Comparison of ENCODE assay signal across 9 cellular contexts in the genomic region with DNA sequence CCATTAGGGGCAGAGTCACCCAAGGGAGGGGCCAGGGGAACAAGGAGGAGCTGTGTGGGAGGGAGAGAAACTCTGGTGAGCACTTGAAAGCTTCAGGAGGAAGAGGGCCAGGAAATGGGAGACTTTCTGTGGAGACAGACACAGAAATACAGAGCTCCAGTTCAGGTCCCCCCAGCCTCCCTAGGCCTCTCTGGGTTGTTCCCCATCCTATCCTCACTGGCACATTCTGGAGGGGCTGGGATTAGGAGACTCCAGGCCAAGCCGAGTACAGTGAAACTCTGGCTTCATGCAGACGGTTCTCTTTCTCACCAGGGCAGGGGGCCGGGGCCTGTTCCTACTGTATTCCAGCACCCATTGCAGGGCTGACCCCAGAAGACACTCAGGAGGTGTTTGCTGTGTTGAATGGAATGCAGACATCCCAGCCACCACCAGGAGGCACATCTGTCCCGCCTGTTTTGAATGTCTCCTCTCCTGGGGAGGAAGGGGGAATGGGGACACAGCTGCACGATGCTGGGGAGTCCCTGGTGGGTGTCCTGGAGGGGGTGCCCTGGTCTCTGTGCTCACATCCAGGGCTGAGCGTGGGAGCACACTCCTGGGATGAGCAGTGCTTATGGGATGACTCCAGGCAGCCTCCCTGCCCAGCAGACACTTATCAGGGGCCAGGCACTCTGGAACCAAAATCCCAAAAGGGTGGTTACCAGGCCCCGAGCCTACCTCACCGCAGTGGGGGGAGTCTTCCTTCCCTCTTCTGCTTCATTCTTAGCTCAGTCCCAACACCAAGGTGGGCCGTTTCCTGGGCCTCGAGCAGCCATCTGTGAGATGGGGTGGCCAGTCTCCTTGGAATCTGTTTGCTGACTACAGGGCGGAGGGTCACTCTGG. TPM values are rescaled to one million over a fixed set of nuclear protein-coding genes. Genes with fewer than 3 reads are reported as not detected.
DNase-seq lines count a peak whose midpoint lies in the region; ATAC-seq, FAIRE-seq and TF ChIP-seq lines count a peak whose summit lies in the region.
"Had no signal": no experiment of that assay in that cellular context is flagged by ENCODE, and none has a peak within 500 bp of the region (broad histone marks: within the 10 kb centered on the region; RNA-seq: fewer than 3 reads in every experiment).

No MANE protein-coding gene starts in this region.

- TF ChIP-seq CTCF in H1 (IDR thresholded peaks at IDR 0.05; ENCODE audit: control extremely low read depth in 1 of 3, insufficient read depth in 1 of 3, low read depth in 1 of 3, low read length in 3 of 3), result peak; percentile 83 to 91 (median 84)
- TF ChIP-seq CTCF in nephron progenitor cell (IDR thresholded peaks at IDR 0.05), result peak; percentile 51

- no peak overlapping the region for H2BK5ac ChIP-seq in H1 (ENCODE audit: low read depth, low read length)

- H4K91ac ChIP-seq in H1 (replicated peaks; ENCODE audit: insufficient read length, low read length), result no peak overlapping the region

- peaks cover 12% of the 10 kb centered on the region for H3K4me1 Mint-ChIP-seq in nephron progenitor cell

- H3K4me3 Mint-ChIP-seq in nephron progenitor cell, result no peak overlapping the region

- H3K9ac ChIP-seq in H1 (replicated peaks in 1 of 4; ENCODE audit: extremely low read depth in 1 of 4, low read depth in 3 of 4, low read length in 3 of 4), result no peak overlapping the region

- no peak overlapping the region for H2AFZ ChIP-seq in H1 (ENCODE audit: low read length)

- CTCF ChIA-PET in H1 (lab: Charles Lee; ENCODE audit: partially characterized antibody), result interaction anchor here (0.6 to 11.3 kb wide), 63 partner anchors 8 to 494 kb away, joined by 3 to 112 read pairs (median 4); a partner anchor contains a TSS

- DNase-seq in GM04504 (ENCODE audit: low read depth) (peak; percentile 12), NAMALWA (ENCODE audit: low spot score) (peak; percentile 44), H1 (ENCODE audit: low read depth in 1 of 2, low spot score in 2 of 2) (peak in 1 of 2 experiments; percentile 66), nephron progenitor cell (peak; percentile 37), NCI-H1930 (lab: John Stamatoyannopoulos, UW) (no peak), ureter (ENCODE audit: low spot score) (no peak), DMS153 treated with DMSO at 0.1 percent for 48 hours (lab: John Stamatoyannopoulos, UW; ENCODE audit: unreplicated experiment) (no peak)

- no peak overlapping the region for H4K5ac ChIP-seq in H1 (ENCODE audit: insufficient read length, low read depth, low read length)

- no peak for FAIRE-seq in H1 (lab: Jason Lieb, UNC)
- FAIRE-seq: islet of Langerhans had no signal

- peak; percentile 73 to 74 for TF ChIP-seq RAD21 in H1 (IDR thresholded peaks at IDR 0.05 in 1 of 2, conservative IDR thresholded peaks at IDR 0.05 in 1 of 2; ENCODE audit: low read depth in 2 of 2, low read length in 2 of 2)

- H3K27me3 Mint-ChIP-seq in nephron progenitor cell (ENCODE audit: low read depth, poor library complexity), result peaks cover 5% of the 10 kb centered on the region

- 80% methylated on average over 11 of the region's 11 CpGs; no CpG with 5 or more reads in 1 of the 2 experiments for WGBS in H1 (ENCODE audit: extremely low coverage in 1 of 2, insufficient coverage in 1 of 2, insufficient read length in 1 of 2, insufficient replicate concordance in 2 of 2, low coverage in 1 of 2, low lambda C conversion rate in 2 of 2, missing lambda C conversion rate in 1 of 2), 2 experiments

- H2BK20ac ChIP-seq in H1 (ENCODE audit: low read length), result no peak overlapping the region

- no peaks in the 10 kb centered on the region; the same call in 1 of the 2 replicates for H3K79me1 ChIP-seq in H1 (ENCODE audit: low read depth, low read length)

- H2AK5ac ChIP-seq in H1 (ENCODE audit: low read depth, low read length), result no peak overlapping the region

- no peaks in the 10 kb centered on the region for H3K23me2 ChIP-seq in H1 (ENCODE audit: low read depth, low read length)

- H3K36me3 ChIP-seq in H1 (ENCODE audit: control insufficient read depth in 2 of 4, insufficient read depth in 4 of 4, low read length in 3 of 4), result no peaks in the 10 kb centered on the region

- H3K4me2 ChIP-seq in H1 (ENCODE audit: insufficient read depth in 1 of 2, low read depth in 2 of 2, low read length in 2 of 2), result no peak overlapping the region

- no peak for ATAC-seq in HG03108 (IDR thresholded peaks at IDR 0.05; ENCODE audit: unreplicated experiment)

- no peak overlapping the region for H3K27ac Mint-ChIP-seq in nephron progenitor cell

- POLR2A ChIA-PET in H1 (lab: Charles Lee; ENCODE audit: partially characterized antibody), result no interaction called here

- H3K23ac ChIP-seq in H1 (ENCODE audit: insufficient read length), result no peak overlapping the region

- peak overlapping the region; percentile 13; the same call in 1 of the 2 replicates for H3K18ac ChIP-seq in H1 (ENCODE audit: extremely low read depth, low read length)

- peaks cover 0 to 4% (median 0%) of the 10 kb centered on the region in 4 experiments; a peak in 1 of 7 replicates for H3K27me3 ChIP-seq in H1 (replicated peaks in 1 of 4; ENCODE audit: control insufficient read depth in 3 of 4, extremely low read depth in 1 of 4, insufficient read depth in 3 of 4, low read length in 3 of 4)

- H3K4ac ChIP-seq in H1 (replicated peaks; ENCODE audit: insufficient read length, low read depth, low read length), result no peak overlapping the region

- no peaks in the 10 kb centered on the region for H4K20me1 ChIP-seq in H1 (replicated peaks in 1 of 2; ENCODE audit: control insufficient read depth in 1 of 2, insufficient read depth in 2 of 2, low read length in 2 of 2)

- no peaks in the 10 kb centered on the region for H3K36me3 Mint-ChIP-seq in nephron progenitor cell (ENCODE audit: low read depth)

- no peak for TF ChIP-seq EP300 in H1 (IDR thresholded peaks at IDR 0.05; ENCODE audit: borderline replicate concordance in 1 of 2, low read depth in 2 of 2, low read length in 2 of 2)

- H2BK12ac ChIP-seq in H1 (ENCODE audit: low read depth, low read length), result no peak overlapping the region

- peak overlapping the region; percentile 23 for H4K8ac ChIP-seq in H1 (ENCODE audit: extremely low read depth, insufficient read depth, low read length)

- no peaks in the 10 kb centered on the region for H3K9me3 ChIP-seq in H1 (ENCODE audit: insufficient read depth in 2 of 2, low read depth in 1 of 2, low read length in 1 of 2)

- TF ChIP-seq POLR2A in H1 (IDR thresholded peaks at IDR 0.05; ENCODE audit: control extremely low read depth in 1 of 2, low read depth in 2 of 2, low read length in 2 of 2), result no peak

- H2BK120ac ChIP-seq in H1 (replicated peaks; ENCODE audit: low read depth, low read length), result no peak overlapping the region

- H3K14ac ChIP-seq in H1 (ENCODE audit: insufficient read length), result no peak overlapping the region

- H3K79me2 ChIP-seq in H1 (ENCODE audit: control insufficient read depth in 1 of 2, insufficient read depth in 2 of 2, low read length in 2 of 2), result no peaks in the 10 kb centered on the region

- H2BK15ac ChIP-seq in H1 (ENCODE audit: low read length), result no peak overlapping the region

- no peak overlapping the region for H3K27ac ChIP-seq in H1 (ENCODE audit: low read depth, low read length)

- H3K9me3 Mint-ChIP-seq in nephron progenitor cell, result no peaks in the 10 kb centered on the region

- no peak overlapping the region for H3K4me3 ChIP-seq in H1 (ENCODE audit: extremely low read depth in 1 of 4, insufficient read depth in 2 of 4, low read depth in 3 of 4, low read length in 4 of 4)

- no peak overlapping the region for H3K56ac ChIP-seq in H1 (replicated peaks; ENCODE audit: insufficient read length, low read depth, low read length)

- H3K4me1 ChIP-seq in H1 (replicated peaks in 1 of 4; ENCODE audit: control insufficient read depth in 3 of 4, insufficient read depth in 4 of 4, low read length in 3 of 4), result peaks cover 0 to 7% (median 1%) of the 10 kb centered on the region in 4 experiments; a peak in 2 of 7 replicates

RNA-seq across cellular contexts. Expression of a gene that starts 5.5 kb away (rescaled TPM):
- total RNA-seq in H1 (2021; fragmentation: NEBNext Ultra II Directional; extraction: Animal tissue kit (Norgen Biotek cat#: 25700)), result not detected in 2 replicates
- not detected in 2 replicates for polyA plus RNA-seq in H1 (2011; rRNA removed)
- not detected for polyA plus RNA-seq in H1 (2011; cell fraction: cytosol; rRNA removed)
- not detected for polyA plus RNA-seq in H1 (2011; cell fraction: nucleus; rRNA removed)
- not detected in 4 replicates for polyA plus RNA-seq in H1 (2012, experiment 1 of 2)
- polyA plus RNA-seq in H1 (2012, experiment 2 of 2), result not detected
- not detected for polyA plus RNA-seq in H1 (2013, experiment 1 of 2)
- polyA plus RNA-seq in H1 (2013, experiment 2 of 2), result not detected
- not detected in 2 replicates for polyA minus RNA-seq in H1 (2011; rRNA and poly(A)+ RNA removed)
- polyA minus RNA-seq in H1 (2011; cell fraction: cytosol; rRNA and poly(A)+ RNA removed), result not detected
- not detected for polyA minus RNA-seq in H1 (2011; cell fraction: nucleus; rRNA and poly(A)+ RNA removed)
- not detected for total RNA-seq in ureter

RNA-seq across cellular contexts. Expression of a gene that starts 15.2 kb away (rescaled TPM):
- not detected in 2 replicates for total RNA-seq in H1 (2021; fragmentation: NEBNext Ultra II Directional; extraction: Animal tissue kit (Norgen Biotek cat#: 25700))
- polyA plus RNA-seq in H1 (2011; rRNA removed), result not detected in 2 replicates
- polyA plus RNA-seq in H1 (2011; cell fraction: cytosol; rRNA removed), result not detected
- polyA plus RNA-seq in H1 (2011; cell fraction: nucleus; rRNA removed), result not detected
- polyA plus RNA-seq in H1 (2012, experiment 1 of 2), result not detected in 4 replicates
- not detected for polyA plus RNA-seq in H1 (2012, experiment 2 of 2)
- polyA plus RNA-seq in H1 (2013, experiment 1 of 2), result not detected
- polyA plus RNA-seq in H1 (2013, experiment 2 of 2), result not detected
- not detected in 2 replicates for polyA minus RNA-seq in H1 (2011; rRNA and poly(A)+ RNA removed)
- polyA minus RNA-seq in H1 (2011; cell fraction: cytosol; rRNA and poly(A)+ RNA removed), result not detected
- not detected for polyA minus RNA-seq in H1 (2011; cell fraction: nucleus; rRNA and poly(A)+ RNA removed)
- total RNA-seq in ureter, result not detected

RNA-seq across cellular contexts. Expression of a gene that starts 23.7 kb away (rescaled TPM):
- total RNA-seq in H1 (2021; fragmentation: NEBNext Ultra II Directional; extraction: Animal tissue kit (Norgen Biotek cat#: 25700)), result not detected in 2 replicates
- polyA plus RNA-seq in H1 (2011; rRNA removed), result not detected in 2 replicates
- polyA plus RNA-seq in H1 (2011; cell fraction: cytosol; rRNA removed), result not detected
- polyA plus RNA-seq in H1 (2011; cell fraction: nucleus; rRNA removed), result not detected
- polyA plus RNA-seq in H1 (2012, experiment 1 of 2), result not detected in 4 replicates
- polyA plus RNA-seq in H1 (2012, experiment 2 of 2), result not detected
- polyA plus RNA-seq in H1 (2013, experiment 1 of 2), result not detected
- not detected for polyA plus RNA-seq in H1 (2013, experiment 2 of 2)
- polyA minus RNA-seq in H1 (2011; rRNA and poly(A)+ RNA removed), result not detected in 2 replicates
- polyA minus RNA-seq in H1 (2011; cell fraction: cytosol; rRNA and poly(A)+ RNA removed), result not detected
- polyA minus RNA-seq in H1 (2011; cell fraction: nucleus; rRNA and poly(A)+ RNA removed), result not detected
- total RNA-seq in ureter, result not detected

RNA-seq across cellular contexts. Expression of a gene that starts 43.2 kb away (rescaled TPM):
- total RNA-seq in H1 (2021; fragmentation: NEBNext Ultra II Directional; extraction: Animal tissue kit (Norgen Biotek cat#: 25700)), result not detected in 2 replicates
- polyA plus RNA-seq in H1 (2011; rRNA removed), result not detected in 2 replicates
- polyA plus RNA-seq in H1 (2011; cell fraction: cytosol; rRNA removed), result not detected
- polyA plus RNA-seq in H1 (2011; cell fraction: nucleus; rRNA removed), result not detected
- polyA plus RNA-seq in H1 (2012, experiment 1 of 2), result not detected in 4 replicates
- polyA plus RNA-seq in H1 (2012, experiment 2 of 2), result not detected
- polyA plus RNA-seq in H1 (2013, experiment 1 of 2), result not detected
- not detected for polyA plus RNA-seq in H1 (2013, experiment 2 of 2)
- polyA minus RNA-seq in H1 (2011; rRNA and poly(A)+ RNA removed), result not detected in 2 replicates
- not detected for polyA minus RNA-seq in H1 (2011; cell fraction: cytosol; rRNA and poly(A)+ RNA removed)
- polyA minus RNA-seq in H1 (2011; cell fraction: nucleus; rRNA and poly(A)+ RNA removed), result not detected
- not detected for total RNA-seq in ureter

Comparison
In these comparisons a context has a peak if more than half of its experiments do, and no peak if none do; other contexts are left out.
1. DNase-seq: peak in GM04504 (single experiment), NAMALWA (single experiment) and nephron progenitor cell (single experiment); none in NCI-H1930 (0 of 2), ureter (single experiment) and DMS153 treated with DMSO at 0.1 percent for 48 hours (single experiment).